In the genomic region with DNA sequence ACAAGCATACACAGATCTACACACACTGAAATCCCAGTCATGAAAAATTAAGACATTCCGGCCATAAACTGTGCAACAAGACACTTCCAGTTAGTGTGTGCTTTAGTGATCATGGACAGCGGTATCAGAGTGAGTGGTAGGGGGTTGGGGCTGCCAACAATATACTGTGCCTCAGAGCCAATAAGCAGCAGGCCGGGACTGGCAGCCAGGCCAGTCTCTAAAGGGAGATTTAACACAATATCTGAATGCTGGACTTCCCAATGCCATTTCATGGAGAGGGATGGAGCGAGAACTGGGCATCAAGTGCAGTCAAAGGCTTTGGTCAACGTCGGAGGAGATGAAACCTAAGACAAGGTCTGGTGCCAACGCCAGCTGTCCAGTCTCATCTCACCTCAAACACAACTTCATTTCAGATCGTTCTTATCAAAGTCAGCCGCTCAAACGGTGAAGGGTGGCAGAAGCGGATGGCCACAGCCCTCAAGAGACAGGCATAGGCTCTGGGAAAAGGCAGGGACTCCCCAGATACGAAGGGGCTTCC, we compare ENCODE assay signal across 8 cellular contexts. TPM values are rescaled to one million over a fixed set of nuclear protein-coding genes. Genes with fewer than 3 reads are reported as not detected.
DNase-seq lines count a peak whose midpoint lies in the region; ATAC-seq and TF ChIP-seq lines count a peak whose summit lies in the region.

No MANE protein-coding gene starts in this region.

- peak overlapping the region; percentile 96 for H3K4me3 Mint-ChIP-seq in memory B cell

- H3K36me3 Mint-ChIP-seq in memory B cell = no peaks in the 10 kb centered on the region

- H3K4me3 ChIP-seq in WI38 (ENCODE audit: low read depth, low read length) (peak overlapping the region; percentile 96), duodenal mucosa (ENCODE audit: low read depth in 1 of 2, low read length in 2 of 2) (peak overlapping the region; percentile 91 to 99), testis (peak overlapping the region; percentile 91 to 99)

- H3K9me3 ChIP-seq in KOPT-K1 (ENCODE audit: insufficient read depth, low read length, poor library complexity, severe bottlenecking) (no peaks in the 10 kb centered on the region), duodenal mucosa (ENCODE audit: control insufficient read depth in 1 of 2, low read length in 2 of 2) (no peaks in the 10 kb centered on the region), testis (no peaks in the 10 kb centered on the region)

- no peak for TF ChIP-seq POLR2A in testis (IDR thresholded peaks at IDR 0.05)

- DNase-seq in EL = peak; percentile 58
- no peak for DNase-seq in memory B cell (ENCODE audit: low spot score in 2 of 2)
- DNase-seq in testis = peak; percentile 54

- intact Hi-C loops in testis (cut with DNase I; ENCODE audit: low total_unique reads) = no loop called here

- H3K9ac ChIP-seq in duodenal mucosa (ENCODE audit: low read depth in 1 of 2, low read length in 2 of 2) = peak overlapping the region; percentile 77 to 84

- no peaks in the 10 kb centered on the region for H3K27me3 Mint-ChIP-seq in memory B cell

- H3K27ac Mint-ChIP-seq in memory B cell = peak overlapping the region; percentile 96

- no peaks in the 10 kb centered on the region for H3K27me3 ChIP-seq in duodenal mucosa (ENCODE audit: control insufficient read depth in 1 of 2, insufficient read depth in 2 of 2, low read length in 2 of 2)
- H3K27me3 ChIP-seq in testis = no peaks in the 10 kb centered on the region

- H3K4me1 ChIP-seq in duodenal mucosa (ENCODE audit: control insufficient read depth in 1 of 2, insufficient read depth in 2 of 2, low read length in 2 of 2) (peaks cover 17 to 25% of the 10 kb centered on the region in 2 donors), testis (peaks cover 15% of the 10 kb centered on the region)

- H3K27ac ChIP-seq in KOPT-K1 (ENCODE audit: low read depth, low read length, poor library complexity, severe bottlenecking) (peak overlapping the region; percentile 99), duodenal mucosa (ENCODE audit: low read depth, low read length) (peak overlapping the region; percentile 77), testis (peak overlapping the region; percentile 97 to 99)

- WGBS in testis, 2 donors = 4 to 7% methylated on average over 11 to 12 of the region's 12 CpGs

- TF ChIP-seq CTCF in WI38 (IDR thresholded peaks at IDR 0.05; ENCODE audit: low read depth, low read length) (no peak), testis (IDR thresholded peaks at IDR 0.05) (no peak)

- ATAC-seq in memory B cell (ENCODE audit: low read depth) (no peak), GM18498 (IDR thresholded peaks at IDR 0.05; ENCODE audit: unreplicated experiment) (no peak), HG02852 (IDR thresholded peaks at IDR 0.05; ENCODE audit: unreplicated experiment) (no peak)

- peaks cover 41% of the 10 kb centered on the region for H3K4me1 Mint-ChIP-seq in memory B cell

- no peaks in the 10 kb centered on the region for H3K9me3 Mint-ChIP-seq in memory B cell

- H3K36me3 ChIP-seq in KOPT-K1 (ENCODE audit: insufficient read depth, low read length) = no peaks in the 10 kb centered on the region
- H3K36me3 ChIP-seq in duodenal mucosa (ENCODE audit: control insufficient read depth in 1 of 2, insufficient read depth in 2 of 2, low read length in 2 of 2) = no peaks in the 10 kb centered on the region
- H3K36me3 ChIP-seq in testis (ENCODE audit: low read depth, missing control alignments) = no peaks in the 10 kb centered on the region

RNA-seq across cellular contexts. Expression of gene USP32, which starts 1.0 kb away (rescaled TPM):
- total RNA-seq in testis = 100 to 1,000 TPM; 113 to 166 TPM
- polyA plus RNA-seq in testis (ENCODE audit: insufficient read depth, low read depth, low replicate concordance) = 279 TPM

RNA-seq across cellular contexts. Expression of gene CHCT1, which starts 31.3 kb away (rescaled TPM):
- 100 to 1,000 TPM in 1 of 2 donors, 10 to 100 TPM in 1; 64.0 to 102 TPM for total RNA-seq in testis
- polyA plus RNA-seq in testis (ENCODE audit: insufficient read depth, low read depth, low replicate concordance) = 281 TPM

Comparison
In these comparisons a context has a peak if more than half of its experiments do, and no peak if none do; other contexts are left out.
1. DNase-seq: peak in EL (single experiment) and testis (single experiment); none in memory B cell (0 of 2).
2. Peak in every context shown above with its lines, with median percentiles within 50 percentile points of each other: H3K27ac ChIP-seq and H3K4me3 ChIP-seq.